26 cellular contexts compared by ENCODE assay signal in genomic region chr9:32431196-32431595, GRCh38. TPM values are rescaled to one million over a fixed set of nuclear protein-coding genes. Genes with fewer than 3 reads are reported as not detected.
A peak's percentile ranks its signal among the peaks of the same experiment; 100 is the strongest.
DNase-seq lines count a peak whose midpoint lies in the region; ATAC-seq, FAIRE-seq and TF ChIP-seq lines count a peak whose summit lies in the region.
"Had no signal": no experiment of that assay in that cellular context is flagged by ENCODE, and none has a peak within 500 bp of the region (broad histone marks: within the 10 kb centered on the region; RNA-seq: fewer than 3 reads in every experiment).

No MANE protein-coding gene starts in this region.

- no peak for FAIRE-seq in astrocyte (lab: Jason Lieb, UNC)
- FAIRE-seq: GM18507, pancreas had no signal

- peak overlapping the region; percentile 80 for H3K4me2 ChIP-seq in astrocyte (ENCODE audit: low read length)
- no peak overlapping the region for H3K4me2 ChIP-seq in MM.1S (ENCODE audit: low read depth, low read length)
- H3K4me2 ChIP-seq: GM23338 had no signal

- H3K9ac ChIP-seq in astrocyte (ENCODE audit: low read length) (peak overlapping the region; percentile 68), MM.1S (ENCODE audit: low read length) (no peak overlapping the region)

- peak overlapping the region; percentile 62 for H3K27ac Mint-ChIP-seq in astrocyte (ENCODE audit: unreplicated experiment)
- H3K27ac Mint-ChIP-seq: activated CD8-positive, alpha-beta T cell treated with anti-CD3 and anti-CD28 coated beads, Interleukin-2, amount 10 ng/mL, durations not matched to agents 7 days and 5 days; GM23338; nephron had no signal

- no peaks in the 10 kb centered on the region for H3K9me3 ChIP-seq in astrocyte (ENCODE audit: insufficient read depth, low read depth, low read length)
- H3K9me3 ChIP-seq in MM.1S (replicated peaks; ENCODE audit: insufficient read depth, low read length) = no peaks in the 10 kb centered on the region
- H3K9me3 ChIP-seq: ascending aorta, Caco-2, heart right ventricle, mucosa of descending colon, pancreas, Peyer's patch had no signal

- peak; percentile 30 for DNase-seq in OCI-M1 (lab: John Stamatoyannopoulos, UW)
- DNase-seq in astrocyte (ENCODE audit: low read depth) = peak; percentile 32
- DNase-seq in iris pigment epithelial cell (ENCODE audit: low read depth) = peak; percentile 82
- DNase-seq in MM.1S = no peak
- DNase-seq in iPS-NIHi7 (ENCODE audit: extremely low spot score) = no peak
- no peak for DNase-seq in stimulated activated CD4-positive, alpha-beta T cell treated with anti-CD3 and anti-CD28 coated beads, Interleukin-4, amount 100 ng/mL, for 1 hour
- DNase-seq: caudate nucleus; DMS79; NCI-H1694; NCI-H2171 treated with DMSO at 0.1 percent for 48 hours; NK-92 treated with Interleukin-12 subunit alpha and Interleukin-12 subunit beta, amount 100 ng/mL, for 24 hours had no signal

- peaks cover 36% of the 10 kb centered on the region for H3K36me3 ChIP-seq in astrocyte (ENCODE audit: insufficient read depth, low read length)
- H3K36me3 ChIP-seq in MM.1S (replicated peaks; ENCODE audit: insufficient read depth, low read length) = no peaks in the 10 kb centered on the region

- H3K4me3 ChIP-seq in astrocyte (ENCODE audit: insufficient read depth, low read depth, low read length) (peak overlapping the region; percentile 41), MM.1S (ENCODE audit: low read length) (no peak overlapping the region)
- H3K4me3 ChIP-seq: ascending aorta, GM23338, heart right ventricle, lung, mucosa of descending colon, pancreas, Peyer's patch had no signal

- H3K27me3 Mint-ChIP-seq in astrocyte (ENCODE audit: low read depth, unreplicated experiment) = no peaks in the 10 kb centered on the region
- H3K27me3 Mint-ChIP-seq: type B pancreatic cell had no signal

- H3K4me1 Mint-ChIP-seq in astrocyte (ENCODE audit: low read depth, unreplicated experiment) = peaks cover 59% of the 10 kb centered on the region
- H3K4me1 Mint-ChIP-seq: GM23338, nephron had no signal

- H3K9me3 Mint-ChIP-seq in astrocyte (ENCODE audit: unreplicated experiment) = no peaks in the 10 kb centered on the region
- H3K9me3 Mint-ChIP-seq: activated naive CD4-positive, alpha-beta T cell treated with anti-CD3 and anti-CD28 coated beads, Interleukin-2, amount 50 U/mL, for 72 hours; GM23338; nephron; type B pancreatic cell had no signal

- H3K79me2 ChIP-seq in astrocyte (ENCODE audit: insufficient read depth, low read length) = no peaks in the 10 kb centered on the region
- no peaks in the 10 kb centered on the region for H3K79me2 ChIP-seq in MM.1S (ENCODE audit: low read length)

- H4K20me1 ChIP-seq in astrocyte (ENCODE audit: insufficient read depth, low read length) = no peaks in the 10 kb centered on the region
- no peaks in the 10 kb centered on the region for H4K20me1 ChIP-seq in MM.1S (ENCODE audit: insufficient read depth, low read length)

- no peaks in the 10 kb centered on the region for H3F3A ChIP-seq in MM.1S (ENCODE audit: insufficient read depth, low read length)

- no peaks in the 10 kb centered on the region for H3K27me3 ChIP-seq in astrocyte (ENCODE audit: insufficient read depth, low read length)
- H3K27me3 ChIP-seq in MM.1S (replicated peaks; ENCODE audit: insufficient read depth, low read length) = no peaks in the 10 kb centered on the region
- H3K27me3 ChIP-seq: ascending aorta, heart right ventricle, pancreas, Peyer's patch had no signal

- H3K4me1 ChIP-seq in astrocyte (ENCODE audit: insufficient read depth, low read length) = peaks cover 36% of the 10 kb centered on the region
- no peaks in the 10 kb centered on the region for H3K4me1 ChIP-seq in MM.1S (ENCODE audit: low read length)
- H3K4me1 ChIP-seq: Peyer's patch had no signal

- H3K27ac ChIP-seq in astrocyte (ENCODE audit: low read depth, low read length) = peak overlapping the region; percentile 81
- no peak overlapping the region for H3K27ac ChIP-seq in MM.1S (ENCODE audit: low read length)
- H3K27ac ChIP-seq: C4-2B, heart right ventricle, pancreas, Peyer's patch had no signal

- H3K36me3 Mint-ChIP-seq in astrocyte (ENCODE audit: low read depth, unreplicated experiment) = peaks cover 10% of the 10 kb centered on the region
- H3K36me3 Mint-ChIP-seq: activated naive CD4-positive, alpha-beta T cell treated with anti-CD3 and anti-CD28 coated beads, Interleukin-2, amount 50 U/mL, for 72 hours had no signal

- no peaks in the 10 kb centered on the region for H3K9me2 ChIP-seq in MM.1S (replicated peaks; ENCODE audit: insufficient read depth, low read length)

- H3K4me3 Mint-ChIP-seq in astrocyte (ENCODE audit: unreplicated experiment) = no peak overlapping the region
- H3K4me3 Mint-ChIP-seq: activated CD8-positive, alpha-beta T cell treated with anti-CD3 and anti-CD28 coated beads, Interleukin-2, amount 10 ng/mL, durations not matched to agents 7 days and 5 days; GM23338; nephron; type B pancreatic cell had no signal

- H2AFZ ChIP-seq in astrocyte (ENCODE audit: low read depth, low read length) = no peak overlapping the region
- H2AFZ ChIP-seq in MM.1S (ENCODE audit: low read length) = no peak overlapping the region
- H2AFZ ChIP-seq: GM23338 had no signal

- ATAC-seq in GM18519 (IDR thresholded peaks at IDR 0.05; ENCODE audit: low FRiP score, unreplicated experiment) = no peak
- ATAC-seq: activated CD8-positive, alpha-beta T cell treated with anti-CD3 and anti-CD28 coated beads, Interleukin-2, amount 10 ng/mL, durations not matched to agents 7 days and 5 days had no signal

- TF ChIP-seq CTCF in astrocyte (IDR thresholded peaks at IDR 0.05; ENCODE audit: insufficient read depth, low read depth, low read length) = no peak
- no peak for TF ChIP-seq CTCF in MM.1S (IDR thresholded peaks at IDR 0.05; ENCODE audit: low read length)

RNA-seq across cellular contexts. Expression of gene ACO1, which starts 46.8 kb away (rescaled TPM):
- 17.7 and 19.4 TPM in 2 replicates for total RNA-seq in astrocyte

Comparison
In these comparisons a context has a peak if more than half of its experiments do, and no peak if none do; other contexts are left out.
1. DNase-seq: peak in OCI-M1 (single experiment), astrocyte (single experiment) and iris pigment epithelial cell (single experiment); none in MM.1S (single experiment), iPS-NIHi7 (single experiment) and stimulated activated CD4-positive, alpha-beta T cell treated with anti-CD3 and anti-CD28 coated beads, Interleukin-4, amount 100 ng/mL, for 1 hour (single experiment).